In the genomic region with DNA sequence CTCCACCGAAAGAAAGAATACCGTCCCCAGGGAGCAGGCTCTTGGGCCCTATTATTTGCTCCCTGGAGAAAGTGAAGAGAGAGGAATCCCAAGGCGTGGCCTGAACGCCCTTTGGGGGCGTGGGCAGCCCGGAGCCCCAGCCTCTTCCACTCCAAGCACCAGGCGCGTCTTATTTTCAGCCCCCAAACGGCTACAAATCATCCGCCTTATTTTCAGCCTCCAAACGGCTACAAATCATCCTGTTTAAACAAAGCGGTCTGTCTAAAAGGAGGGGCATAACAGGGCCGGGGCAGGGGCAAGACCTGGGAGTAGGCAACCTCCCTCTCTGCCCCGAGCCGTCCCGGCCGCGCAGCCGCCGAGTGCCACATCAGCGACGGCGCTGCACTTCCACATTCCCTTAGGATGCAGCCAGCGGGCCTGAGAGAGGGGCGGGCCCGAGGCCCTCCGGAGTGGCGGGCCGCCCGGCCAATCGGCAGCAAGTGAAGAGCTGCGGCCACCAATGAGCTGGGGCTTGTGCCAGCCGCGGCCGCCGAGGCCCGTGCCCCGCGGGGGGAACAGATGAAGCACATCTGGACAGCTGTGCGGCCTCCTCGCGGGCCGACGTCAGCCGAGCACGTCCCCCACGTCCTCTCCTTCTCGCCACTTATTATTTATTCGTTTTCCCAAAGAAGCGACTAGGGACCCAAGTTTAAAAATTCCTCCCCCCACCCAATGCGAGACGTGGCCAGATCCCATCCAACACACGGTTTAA, we compare ENCODE assay signal across 8 cellular contexts. TPM values are rescaled to one million over a fixed set of nuclear protein-coding genes. Genes with fewer than 3 reads are reported as not detected.
A peak's percentile ranks its signal among the peaks of the same experiment; 100 is the strongest.
DNase-seq lines count a peak whose midpoint lies in the region; ATAC-seq and TF ChIP-seq lines count a peak whose summit lies in the region.

Gene TMEM45A, plus strand, starts transcription at position 561 of the 751 bp plus-strand sequence. CDS start 62,593 bp downstream, outside the sequence.

- no peaks in the 10 kb centered on the region for H3K27me3 Mint-ChIP-seq in neural progenitor cell (ENCODE audit: insufficient read depth, low read depth)

- peaks cover 11% of the 10 kb centered on the region for H3K79me2 ChIP-seq in neural progenitor cell (ENCODE audit: low read depth)

- H3K9me3 Mint-ChIP-seq in neural progenitor cell: no peaks in the 10 kb centered on the region

- peak within 1 kb of the TSS; percentile 61 for H3K27ac Mint-ChIP-seq in neural progenitor cell

- peak within 1 kb of the TSS; percentile 13 for H3K27ac ChIP-seq in RWPE2 (ENCODE audit: poor library complexity, severe bottlenecking)
- H3K27ac ChIP-seq in neural progenitor cell: peak within 1 kb of the TSS; percentile 64
- H3K27ac ChIP-seq in stomach: peak within 1 kb of the TSS; percentile 77 to 86 (median 81)

- peaks cover 9% of the 10 kb centered on the region for H3K4me1 Mint-ChIP-seq in neural progenitor cell

- peak within 1 kb of the TSS; percentile 93 for H3K4me3 Mint-ChIP-seq in neural progenitor cell

- peak within 1 kb of the TSS; percentile 50 for H3K4me3 ChIP-seq in LNCaP clone FGC (ENCODE audit: low read depth, low read length)
- H3K4me3 ChIP-seq in RWPE2 (ENCODE audit: severe bottlenecking): peak within 1 kb of the TSS; percentile 38
- peak within 1 kb of the TSS; percentile 56 for H3K4me3 ChIP-seq in neural progenitor cell
- peak within 1 kb of the TSS; percentile 50 to 60 (median 56) for H3K4me3 ChIP-seq in stomach

- no peak for TF ChIP-seq CTCF in LNCaP clone FGC (IDR thresholded peaks at IDR 0.05; ENCODE audit: control insufficient read depth, extremely low read depth, insufficient read depth)
- no peak for TF ChIP-seq CTCF in RWPE2 (IDR thresholded peaks at IDR 0.05; ENCODE audit: poor library complexity, severe bottlenecking)
- no peak for TF ChIP-seq CTCF in neural progenitor cell (IDR thresholded peaks at IDR 0.05)
- no peak for TF ChIP-seq CTCF in stomach (IDR thresholded peaks at IDR 0.05)

- peak within 1 kb of the TSS; percentile 85 for H2AFZ ChIP-seq in neural progenitor cell (replicated peaks)

- H3K4me2 ChIP-seq in neural progenitor cell: peak within 1 kb of the TSS; percentile 82

- peaks cover 8% of the 10 kb centered on the region for H3F3A ChIP-seq in neural progenitor cell (ENCODE audit: low read depth)

- DNase-seq in EH (ENCODE audit: low read depth) (peak; percentile 95), GOT3 (lab: John Stamatoyannopoulos, UW) (peak; percentile 95), LNCaP clone FGC (ENCODE audit: low read depth) (peak; percentile 62), RWPE2 (ENCODE audit: low spot score) (peak; percentile 92), foreskin melanocyte (peak; percentile 91), neural progenitor cell (ENCODE audit: low spot score) (peak; percentile 98), stomach (peak; percentile 97)
- peak; percentile 41 for DNase-seq in activated gamma-delta T cell treated with anti-CD3 and anti-CD28 coated beads, Interleukin-2, amount 50 U/mL, for 16 hours (ENCODE audit: low read depth)

- no peaks in the 10 kb centered on the region for H3K27me3 ChIP-seq in RWPE2 (ENCODE audit: insufficient read depth, poor library complexity, severe bottlenecking)
- no peaks in the 10 kb centered on the region for H3K27me3 ChIP-seq in neural progenitor cell
- H3K27me3 ChIP-seq in stomach: no peaks in the 10 kb centered on the region

- intact Hi-C loops in stomach (cut with DNase I; ENCODE audit: low total_unique reads): no loop called here

- 0 to 1% (median 1%) methylated on average over 27 to 53 of the region's 53 CpGs for WGBS in stomach, 5 donors

- H3K36me3 ChIP-seq in RWPE2 (ENCODE audit: low read depth): no peaks in the 10 kb centered on the region
- no peaks in the 10 kb centered on the region for H3K36me3 ChIP-seq in neural progenitor cell
- H3K36me3 ChIP-seq in stomach: no peaks in the 10 kb centered on the region

- H4K20me1 ChIP-seq in neural progenitor cell (ENCODE audit: low read depth): no peaks in the 10 kb centered on the region

- H3K9ac ChIP-seq in neural progenitor cell: no peak within 1 kb of the TSS

- no peaks in the 10 kb centered on the region for H3K36me3 Mint-ChIP-seq in neural progenitor cell

- TF ChIP-seq EP300 in stomach (IDR thresholded peaks at IDR 0.05): no peak

- peak; percentile 97 for ATAC-seq in RWPE2 (ENCODE audit: low read depth)

- TF ChIP-seq POLR2A in stomach (IDR thresholded peaks at IDR 0.05): no peak

- peaks cover 3% of the 10 kb centered on the region for H3K4me1 ChIP-seq in RWPE2 (ENCODE audit: insufficient read depth, poor library complexity, severe bottlenecking)
- peaks cover 14% of the 10 kb centered on the region for H3K4me1 ChIP-seq in neural progenitor cell
- H3K4me1 ChIP-seq in stomach: peaks cover 5 to 15% (median 12%) of the 10 kb centered on the region in 4 donors

- H3K9me3 ChIP-seq in RWPE2 (ENCODE audit: severe bottlenecking) (no peaks in the 10 kb centered on the region), neural progenitor cell (ENCODE audit: low read depth) (no peaks in the 10 kb centered on the region), stomach (no peaks in the 10 kb centered on the region)

RNA-seq across cellular contexts. Expression of gene TMEM45A, which starts in this region (rescaled TPM):
- total RNA-seq in neural progenitor cell (ENCODE audit: low replicate concordance): 53.8 and 82.7 TPM in 2 replicates
- total RNA-seq in stomach: 10 to 100 TPM in 1 of 5 donors, 1 to 10 TPM in 2, under 1 TPM in 1, not detected in 1; 0.72 to 20.2 (median 2.6) TPM
- polyA plus RNA-seq in stomach: 1 to 10 TPM; 6.2 to 8.7 (median 7.6) TPM

Comparison
In these comparisons a context has a peak if more than half of its experiments do, and no peak if none do; other contexts are left out.
1. Peak in every context shown above with its lines: DNase-seq, ATAC-seq, H3K4me3 ChIP-seq and H3K27ac ChIP-seq.
2. DNase-seq: peak in every context shown above with its lines; median percentile 98 in neural progenitor cell; 97 in stomach; 95 in EH; 95 in GOT3; 92 in RWPE2; 91 in foreskin melanocyte; 62 in LNCaP clone FGC; 41 in activated gamma-delta T cell treated with anti-CD3 and anti-CD28 coated beads, Interleukin-2, amount 50 U/mL, for 16 hours.
3. H3K27ac ChIP-seq: peak in every context shown above with its lines; median percentile 81 in stomach; 64 in neural progenitor cell; 13 in RWPE2.